23 cellular contexts compared by ENCODE assay signal in genomic region chr12:68098939-68099338, GRCh38.
"Had no signal": no experiment of that assay in that cellular context is flagged by ENCODE, and none has a peak within 500 bp of the region (broad histone marks: within the 10 kb centered on the region; RNA-seq: fewer than 3 reads in every experiment).

No MANE protein-coding gene starts in this region.

- H3K27me3 Mint-ChIP-seq: stimulated activated memory B cell treated with anti-CD40 and anti-IgM and Interleukin-4, amounts not matched to agents 10 μg/mL and 1 μg/mL and 100 μg/mL, for 72 hours had no signal

- H3K27ac ChIP-seq: colonic mucosa, esophagus muscularis mucosa, foreskin keratinocyte, heart right ventricle, lower lobe of right lung, parathyroid adenoma, right atrium auricular region, sigmoid colon, skin epidermis, spleen, transverse colon, vagina had no signal

- H3K27me3 ChIP-seq: colonic mucosa, foreskin keratinocyte, heart right ventricle, right atrium auricular region, sigmoid colon, spleen, transverse colon, vagina had no signal

- H3K27ac Mint-ChIP-seq: dendritic cell treated with granulocyte-macrophage colony-stimulating factor and Interleukin-4, amounts not matched to agents 40 ng/mL and 50 ng/mL, for 4 days; naive thymus-derived CD8-positive, alpha-beta T cell; progenitor cell of endocrine pancreas; stimulated activated memory B cell treated with anti-CD40 and anti-IgM and Interleukin-4, amounts not matched to agents 10 μg/mL and 1 μg/mL and 100 μg/mL, for 72 hours had no signal

- H3K4me3 ChIP-seq: colonic mucosa, esophagus muscularis mucosa, heart right ventricle, lower lobe of right lung, right atrium auricular region, sigmoid colon, skin epidermis, spleen, transverse colon, vagina had no signal

- H3K4me1 Mint-ChIP-seq: neural crest cell; stimulated activated memory B cell treated with anti-CD40 and anti-IgM and Interleukin-4, amounts not matched to agents 10 μg/mL and 1 μg/mL and 100 μg/mL, for 72 hours had no signal

- H3K36me3 ChIP-seq: colonic mucosa, esophagus muscularis mucosa, heart right ventricle, lower lobe of right lung, right atrium auricular region, sigmoid colon, spleen, transverse colon, vagina had no signal

- ATAC-seq: foreskin keratinocyte; heart right ventricle; left ventricle myocardium superior; lower lobe of right lung; naive thymus-derived CD8-positive, alpha-beta T cell; stimulated activated memory B cell treated with anti-CD40 and anti-IgM and Interleukin-4, amounts not matched to agents 10 μg/mL and 1 μg/mL and 100 μg/mL, for 72 hours; stimulated activated naive CD8-positive, alpha-beta T cell treated with anti-CD3 and anti-CD28 coated beads, Interleukin-15, Interleukin-2, amounts not matched to agents 100 U/mL and 50 U/mL, for 24 hours had no signal

- H3K9me3 ChIP-seq: colonic mucosa, esophagus muscularis mucosa, heart right ventricle, lower lobe of right lung, right atrium auricular region, sigmoid colon, spleen, transverse colon, vagina had no signal

- H3K4me3 Mint-ChIP-seq: dendritic cell treated with granulocyte-macrophage colony-stimulating factor and Interleukin-4, amounts not matched to agents 40 ng/mL and 50 ng/mL, for 4 days; naive thymus-derived CD8-positive, alpha-beta T cell; neural crest cell; stimulated activated memory B cell treated with anti-CD40 and anti-IgM and Interleukin-4, amounts not matched to agents 10 μg/mL and 1 μg/mL and 100 μg/mL, for 72 hours had no signal

- H3K4me1 ChIP-seq: colonic mucosa, esophagus muscularis mucosa, heart right ventricle, lower lobe of right lung, parathyroid adenoma, right atrium auricular region, spleen, transverse colon, vagina had no signal

- H3K36me3 Mint-ChIP-seq: naive thymus-derived CD8-positive, alpha-beta T cell; stimulated activated memory B cell treated with anti-CD40 and anti-IgM and Interleukin-4, amounts not matched to agents 10 μg/mL and 1 μg/mL and 100 μg/mL, for 72 hours had no signal

- H3K9me3 Mint-ChIP-seq: dendritic cell treated with granulocyte-macrophage colony-stimulating factor and Interleukin-4, amounts not matched to agents 40 ng/mL and 50 ng/mL, for 4 days; naive thymus-derived CD8-positive, alpha-beta T cell; stimulated activated memory B cell treated with anti-CD40 and anti-IgM and Interleukin-4, amounts not matched to agents 10 μg/mL and 1 μg/mL and 100 μg/mL, for 72 hours had no signal

- DNase-seq: colonic mucosa; effector CD8-positive, alpha-beta T cell; foreskin keratinocyte; glutamatergic neuron; heart right ventricle; hippocampal formation; left ventricle myocardium superior; lower lobe of right lung; naive thymus-derived CD8-positive, alpha-beta T cell; sigmoid colon; spleen; stimulated activated CD4-positive, alpha-beta T cell treated with anti-CD3 and anti-CD28 coated beads, Interleukin-4, amount 100 ng/mL, for 4 hours; stimulated activated naive CD8-positive, alpha-beta T cell treated with anti-CD3 and anti-CD28 coated beads, Interleukin-15, Interleukin-2, amounts not matched to agents 100 U/mL and 50 U/mL, for 24 hours; transverse colon had no signal

- H3K9ac ChIP-seq: parathyroid adenoma had no signal
